Comparison of ENCODE assay signal across 2 cellular contexts in genomic region chr9:114372971-114373591, GRCh38.
TF ChIP-seq lines count a peak whose summit lies in the region.

No MANE protein-coding gene starts in this region.

TF ChIP-seq in endothelial cell of umbilical vein, 7 proteins besides CTCF, POLR2A, EP300 and RAD21 (continued from another document):
- TF ChIP-seq GATA2 (IDR thresholded peaks at IDR 0.05; ENCODE audit: insufficient read depth, insufficient read length, low read depth, low read length) (no peak), POLR2AphosphoS5 (IDR thresholded peaks at IDR 0.05; ENCODE audit: insufficient read depth, low read depth, low read length) (no peak), MAX (IDR thresholded peaks at IDR 0.05; ENCODE audit: insufficient read depth, insufficient read length) (no peak)

TF ChIP-seq in SK-N-SH treated with all-trans-retinoic acid at 6 μM for 48 hours, 23 proteins besides CTCF, POLR2A, EP300 and RAD21 (continued from another document):
- TF ChIP-seq, protein P1, sequence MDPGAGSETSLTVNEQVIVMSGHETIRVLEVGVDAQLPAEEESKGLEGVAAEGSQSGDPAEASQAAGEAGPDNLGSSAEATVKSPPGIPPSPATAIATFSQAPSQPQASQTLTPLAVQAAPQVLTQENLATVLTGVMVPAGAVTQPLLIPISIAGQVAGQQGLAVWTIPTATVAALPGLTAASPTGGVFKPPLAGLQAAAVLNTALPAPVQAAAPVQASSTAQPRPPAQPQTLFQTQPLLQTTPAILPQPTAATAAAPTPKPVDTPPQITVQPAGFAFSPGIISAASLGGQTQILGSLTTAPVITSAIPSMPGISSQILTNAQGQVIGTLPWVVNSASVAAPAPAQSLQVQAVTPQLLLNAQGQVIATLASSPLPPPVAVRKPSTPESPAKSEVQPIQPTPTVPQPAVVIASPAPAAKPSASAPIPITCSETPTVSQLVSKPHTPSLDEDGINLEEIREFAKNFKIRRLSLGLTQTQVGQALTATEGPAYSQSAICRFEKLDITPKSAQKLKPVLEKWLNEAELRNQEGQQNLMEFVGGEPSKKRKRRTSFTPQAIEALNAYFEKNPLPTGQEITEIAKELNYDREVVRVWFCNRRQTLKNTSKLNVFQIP (CRISPR knock-in tag; IDR thresholded peaks at IDR 0.05; ENCODE audit: borderline replicate concordance, low read depth): no peak
- TF ChIP-seq PPARA (CRISPR knock-in tag; IDR thresholded peaks at IDR 0.05; ENCODE audit: borderline replicate concordance) (no peak), ESRRG (CRISPR knock-in tag; IDR thresholded peaks at IDR 0.05) (no peak), TCF4 (CRISPR knock-in tag; IDR thresholded peaks at IDR 0.05; ENCODE audit: borderline replicate concordance) (no peak), ZNF8 (CRISPR knock-in tag; IDR thresholded peaks at IDR 0.05) (no peak), CSDC2 (CRISPR knock-in tag; IDR thresholded peaks at IDR 0.05) (no peak), ARNTL (CRISPR knock-in tag; IDR thresholded peaks at IDR 0.05; ENCODE audit: borderline replicate concordance, low read depth) (no peak), CSRNP3 (CRISPR knock-in tag; IDR thresholded peaks at IDR 0.05) (no peak), BACH2 (CRISPR knock-in tag; IDR thresholded peaks at IDR 0.05; ENCODE audit: borderline replicate concordance) (no peak), TOX (CRISPR knock-in tag; IDR thresholded peaks at IDR 0.05; ENCODE audit: borderline replicate concordance) (no peak), PATZ1 (CRISPR knock-in tag; IDR thresholded peaks at IDR 0.05; ENCODE audit: borderline replicate concordance) (no peak)
- TF ChIP-seq, protein P2, sequence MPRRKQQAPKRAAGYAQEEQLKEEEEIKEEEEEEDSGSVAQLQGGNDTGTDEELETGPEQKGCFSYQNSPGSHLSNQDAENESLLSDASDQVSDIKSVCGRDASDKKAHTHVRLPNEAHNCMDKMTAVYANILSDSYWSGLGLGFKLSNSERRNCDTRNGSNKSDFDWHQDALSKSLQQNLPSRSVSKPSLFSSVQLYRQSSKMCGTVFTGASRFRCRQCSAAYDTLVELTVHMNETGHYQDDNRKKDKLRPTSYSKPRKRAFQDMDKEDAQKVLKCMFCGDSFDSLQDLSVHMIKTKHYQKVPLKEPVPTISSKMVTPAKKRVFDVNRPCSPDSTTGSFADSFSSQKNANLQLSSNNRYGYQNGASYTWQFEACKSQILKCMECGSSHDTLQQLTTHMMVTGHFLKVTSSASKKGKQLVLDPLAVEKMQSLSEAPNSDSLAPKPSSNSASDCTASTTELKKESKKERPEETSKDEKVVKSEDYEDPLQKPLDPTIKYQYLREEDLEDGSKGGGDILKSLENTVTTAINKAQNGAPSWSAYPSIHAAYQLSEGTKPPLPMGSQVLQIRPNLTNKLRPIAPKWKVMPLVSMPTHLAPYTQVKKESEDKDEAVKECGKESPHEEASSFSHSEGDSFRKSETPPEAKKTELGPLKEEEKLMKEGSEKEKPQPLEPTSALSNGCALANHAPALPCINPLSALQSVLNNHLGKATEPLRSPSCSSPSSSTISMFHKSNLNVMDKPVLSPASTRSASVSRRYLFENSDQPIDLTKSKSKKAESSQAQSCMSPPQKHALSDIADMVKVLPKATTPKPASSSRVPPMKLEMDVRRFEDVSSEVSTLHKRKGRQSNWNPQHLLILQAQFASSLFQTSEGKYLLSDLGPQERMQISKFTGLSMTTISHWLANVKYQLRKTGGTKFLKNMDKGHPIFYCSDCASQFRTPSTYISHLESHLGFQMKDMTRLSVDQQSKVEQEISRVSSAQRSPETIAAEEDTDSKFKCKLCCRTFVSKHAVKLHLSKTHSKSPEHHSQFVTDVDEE (CRISPR knock-in tag; IDR thresholded peaks at IDR 0.05): no peak
